ENCODE assay signal across 8 cellular contexts in genomic region chr14:24172261-24172860, GRCh38. TPM values are rescaled to one million over a fixed set of nuclear protein-coding genes. Genes with fewer than 3 reads are reported as not detected.
A peak's percentile ranks its signal among the peaks of the same experiment; 100 is the strongest.
DNase-seq lines count a peak whose midpoint lies in the region; ATAC-seq and TF ChIP-seq lines count a peak whose summit lies in the region.

No MANE protein-coding gene starts in this region.

- no peak overlapping the region for H4K5ac ChIP-seq in mesendoderm (ENCODE audit: low read length)

- DNase-seq in activated naive CD4-positive, alpha-beta T cell treated with anti-CD3 and anti-CD28 coated beads, Interleukin-2, amount 10 ng/mL, durations not matched to agents 7 days and 5 days, result no peak
- no peak for DNase-seq in activated naive CD4-positive, alpha-beta T cell (lab: John Stamatoyannopoulos, UW)
- DNase-seq in mesendoderm (no peak), upper lobe of left lung (peak in 1 of 2 donors; percentile 85), AG08396 (ENCODE audit: low spot score) (no peak), foreskin keratinocyte (no peak), HuH-7.5 (ENCODE audit: low spot score) (no peak)

- ATAC-seq in upper lobe of left lung (ENCODE audit: low FRiP score in 2 of 2), result no peak
- no peak for ATAC-seq in foreskin keratinocyte

- no peak for TF ChIP-seq EP300 in upper lobe of left lung (IDR thresholded peaks at IDR 0.05)

- peak overlapping the region; percentile 45 for H3K27ac Mint-ChIP-seq in activated naive CD4-positive, alpha-beta T cell treated with anti-CD3 and anti-CD28 coated beads, Interleukin-2, amount 10 ng/mL, durations not matched to agents 7 days and 5 days
- H3K27ac Mint-ChIP-seq in brain, result peak overlapping the region in 3 of 5 experiments; percentile 48 to 97 (median 94)

- H3K79me2 ChIP-seq in mesendoderm (ENCODE audit: control insufficient read depth, insufficient read depth, low read length), result no peaks in the 10 kb centered on the region

- TF ChIP-seq CTCF in brain (conservative IDR thresholded peaks at IDR 0.05), result no peak
- TF ChIP-seq CTCF in upper lobe of left lung (IDR thresholded peaks at IDR 0.05), result no peak
- TF ChIP-seq CTCF in foreskin keratinocyte (conservative IDR thresholded peaks at IDR 0.05), result no peak

- H3K79me1 ChIP-seq in mesendoderm (ENCODE audit: low read length), result no peaks in the 10 kb centered on the region

- WGBS in mesendoderm (ENCODE audit: extremely low coverage, insufficient coverage, low lambda C conversion rate), result no CpG with 5 or more reads among the region's 30 CpGs
- 55 to 64% methylated on average over 28 to 30 of the region's 30 CpGs for WGBS in upper lobe of left lung, 2 donors

- H2BK120ac ChIP-seq in mesendoderm (ENCODE audit: low read depth, low read length), result no peak overlapping the region

- H3K27me3 ChIP-seq in mesendoderm (ENCODE audit: insufficient read depth, low read length, poor library complexity), result no peaks in the 10 kb centered on the region
- H3K27me3 ChIP-seq in upper lobe of left lung, result no peaks in the 10 kb centered on the region
- H3K27me3 ChIP-seq in foreskin keratinocyte, result no peaks in the 10 kb centered on the region

- no peak overlapping the region for H3K18ac ChIP-seq in mesendoderm (ENCODE audit: low read length)

- H3K4me1 ChIP-seq in mesendoderm (ENCODE audit: control insufficient read depth, low read depth, low read length) (peaks cover 3% of the 10 kb centered on the region), upper lobe of left lung (peaks cover 0 to 10% (median 6%) of the 10 kb centered on the region in 4 donors), foreskin keratinocyte (no peaks in the 10 kb centered on the region)

- H3K27ac ChIP-seq in mesendoderm (ENCODE audit: low read depth, low read length) (no peak overlapping the region), upper lobe of left lung (peak overlapping the region in 3 of 4 donors; percentile 10 to 52 (median 22)), foreskin keratinocyte (no peak overlapping the region)

- no peaks in the 10 kb centered on the region for H3K27me3 Mint-ChIP-seq in activated naive CD4-positive, alpha-beta T cell treated with anti-CD3 and anti-CD28 coated beads, Interleukin-2, amount 10 ng/mL, durations not matched to agents 7 days and 5 days
- peaks cover 10% of the 10 kb centered on the region for H3K27me3 Mint-ChIP-seq in brain

- H3K4me3 ChIP-seq in mesendoderm (ENCODE audit: low read length), result peak overlapping the region; percentile 57
- peak overlapping the region in 3 of 4 donors; percentile 34 to 45 (median 43) for H3K4me3 ChIP-seq in upper lobe of left lung

- peaks cover 43% of the 10 kb centered on the region for H3K4me1 Mint-ChIP-seq in activated naive CD4-positive, alpha-beta T cell treated with anti-CD3 and anti-CD28 coated beads, Interleukin-2, amount 10 ng/mL, durations not matched to agents 7 days and 5 days
- peaks cover 8% of the 10 kb centered on the region for H3K4me1 Mint-ChIP-seq in brain

- H3K23ac ChIP-seq in mesendoderm (ENCODE audit: low read length), result no peak overlapping the region

- H3K9me3 ChIP-seq in upper lobe of left lung, result no peaks in the 10 kb centered on the region

- no peak overlapping the region for H2BK15ac ChIP-seq in mesendoderm (replicated peaks; ENCODE audit: low read depth)

- H3K36me3 Mint-ChIP-seq in activated naive CD4-positive, alpha-beta T cell treated with anti-CD3 and anti-CD28 coated beads, Interleukin-2, amount 10 ng/mL, durations not matched to agents 7 days and 5 days, result peaks cover 53% of the 10 kb centered on the region
- peaks cover 4% of the 10 kb centered on the region for H3K36me3 Mint-ChIP-seq in brain

- H3K36me3 ChIP-seq in mesendoderm (ENCODE audit: control insufficient read depth, insufficient read depth, low read length) (no peaks in the 10 kb centered on the region), upper lobe of left lung (peaks cover 0 to 75% (median 47%) of the 10 kb centered on the region in 4 donors)

- H3K9me3 Mint-ChIP-seq in activated naive CD4-positive, alpha-beta T cell treated with anti-CD3 and anti-CD28 coated beads, Interleukin-2, amount 10 ng/mL, durations not matched to agents 7 days and 5 days, result no peaks in the 10 kb centered on the region
- H3K9me3 Mint-ChIP-seq in brain, result no peaks in the 10 kb centered on the region

- H3K4ac ChIP-seq in mesendoderm (ENCODE audit: low read depth, low read length), result no peak overlapping the region

- peak overlapping the region; percentile 75 for H3K9ac ChIP-seq in mesendoderm (ENCODE audit: low read length)

- no peak overlapping the region for H2AK5ac ChIP-seq in mesendoderm (ENCODE audit: low read length)

- peak overlapping the region; percentile 71 for H3K4me3 Mint-ChIP-seq in activated naive CD4-positive, alpha-beta T cell treated with anti-CD3 and anti-CD28 coated beads, Interleukin-2, amount 10 ng/mL, durations not matched to agents 7 days and 5 days
- peak overlapping the region; percentile 77 to 95 (median 82) for H3K4me3 Mint-ChIP-seq in brain

- H3K4me2 ChIP-seq in mesendoderm (ENCODE audit: low read length), result peak overlapping the region; percentile 92

- H4K8ac ChIP-seq in mesendoderm (ENCODE audit: low read depth, low read length), result no peak overlapping the region

- H2BK5ac ChIP-seq in mesendoderm (ENCODE audit: low read length), result no peak overlapping the region

- CTCF ChIA-PET in activated naive CD4-positive, alpha-beta T cell treated with anti-CD3 and anti-CD28 coated beads, Interleukin-2, amount 10 ng/mL, durations not matched to agents 7 days and 5 days (lab: Charles Lee), result no interaction called here

- H3K56ac ChIP-seq in mesendoderm (ENCODE audit: low read length), result peak overlapping the region; percentile 85

- no peak for TF ChIP-seq POLR2A in upper lobe of left lung (IDR thresholded peaks at IDR 0.05)

RNA-seq across cellular contexts. Expression of gene REC8, which starts 0.5 kb away (rescaled TPM):
- polyA plus RNA-seq in brain (ENCODE audit: insufficient read depth, low read depth, low replicate concordance) (86.7 TPM), foreskin keratinocyte (6.3 and 6.5 TPM in 2 replicates)
- 16.9 TPM for polyA plus RNA-seq in mesendoderm (2013, experiment 1 of 2)
- 15.6 TPM for polyA plus RNA-seq in mesendoderm (2013, experiment 2 of 2)
- total RNA-seq in upper lobe of left lung (10 to 100 TPM; 16.0 to 76.5 (median 29.4) TPM), foreskin keratinocyte (5.2 and 6.1 TPM in 2 replicates)

RNA-seq across cellular contexts. Expression of gene IRF9, which starts 11.3 kb away (rescaled TPM):
- 42.6 TPM for polyA plus RNA-seq in brain (ENCODE audit: insufficient read depth, low read depth, low replicate concordance)
- polyA plus RNA-seq in mesendoderm (2013, experiment 1 of 2), result 5.0 TPM
- 6.0 TPM for polyA plus RNA-seq in mesendoderm (2013, experiment 2 of 2)
- 100 to 1,000 TPM in 3 of 6 donors, 10 to 100 TPM in 3; 78.2 to 192 (median 107) TPM for total RNA-seq in upper lobe of left lung
- 128 and 137 TPM in 2 replicates for total RNA-seq in foreskin keratinocyte
- 99.0 and 108 TPM in 2 replicates for polyA plus RNA-seq in foreskin keratinocyte

RNA-seq across cellular contexts. Expression of gene IPO4, which starts 16.3 kb away (rescaled TPM):
- polyA plus RNA-seq in brain (ENCODE audit: insufficient read depth, low read depth, low replicate concordance), result 20.8 TPM
- polyA plus RNA-seq in mesendoderm (2013, experiment 1 of 2), result 69.3 TPM
- polyA plus RNA-seq in mesendoderm (2013, experiment 2 of 2), result 71.2 TPM
- total RNA-seq in upper lobe of left lung, result 10 to 100 TPM; 20.8 to 50.3 (median 35.2) TPM
- 57.9 and 80.4 TPM in 2 replicates for total RNA-seq in foreskin keratinocyte
- polyA plus RNA-seq in foreskin keratinocyte, result 39.8 and 47.4 TPM in 2 replicates

RNA-seq across cellular contexts. Expression of gene TM9SF1, which starts 22.9 kb away (rescaled TPM):
- polyA plus RNA-seq in brain (ENCODE audit: insufficient read depth, low read depth, low replicate concordance) (57.8 TPM), foreskin keratinocyte (41.8 and 42.5 TPM in 2 replicates)
- polyA plus RNA-seq in mesendoderm (2013, experiment 1 of 2), result 15.2 TPM
- 15.1 TPM for polyA plus RNA-seq in mesendoderm (2013, experiment 2 of 2)
- total RNA-seq in upper lobe of left lung (10 to 100 TPM; 15.7 to 75.4 (median 53.8) TPM), foreskin keratinocyte (53.0 and 54.6 TPM in 2 replicates)

RNA-seq across cellular contexts. Expression of gene RNF31, which starts 25.1 kb away (rescaled TPM):
- polyA plus RNA-seq in brain (ENCODE audit: insufficient read depth, low read depth, low replicate concordance) (43.0 TPM), foreskin keratinocyte (42.3 and 43.7 TPM in 2 replicates)
- 56.1 TPM for polyA plus RNA-seq in mesendoderm (2013, experiment 1 of 2)
- 50.3 TPM for polyA plus RNA-seq in mesendoderm (2013, experiment 2 of 2)
- total RNA-seq in upper lobe of left lung (100 to 1,000 TPM in 2 of 6 donors, 10 to 100 TPM in 4; 52.1 to 173 (median 63.9) TPM), foreskin keratinocyte (49.2 and 54.1 TPM in 2 replicates)

Comparison
In these comparisons a context has a peak if more than half of its experiments do, and no peak if none do; other contexts are left out.
1. H3K27ac ChIP-seq: peak in upper lobe of left lung (3 of 4); none in mesendoderm (single experiment) and foreskin keratinocyte (single experiment).